Comparison of ENCODE assay signal across 11 cellular contexts in genomic region chr1:204723131-204723787, GRCh38. TPM values are rescaled to one million over a fixed set of nuclear protein-coding genes. Genes with fewer than 3 reads are reported as not detected.
DNase-seq lines count a peak whose midpoint lies in the region; ATAC-seq and TF ChIP-seq lines count a peak whose summit lies in the region.
"Had no signal": no experiment of that assay in that cellular context is flagged by ENCODE, and none has a peak within 500 bp of the region (broad histone marks: within the 10 kb centered on the region; RNA-seq: fewer than 3 reads in every experiment).

No MANE protein-coding gene starts in this region.

- TF ChIP-seq CTCF in activated CD8-positive, alpha-beta T cell treated with anti-CD3 and anti-CD28 coated beads for 36 hours (IDR thresholded peaks at IDR 0.05): no peak

- H3K36me3 Mint-ChIP-seq in activated CD8-positive, alpha-beta T cell treated with anti-CD3 and anti-CD28 coated beads for 36 hours (ENCODE audit: low read depth): no peaks in the 10 kb centered on the region
- no peaks in the 10 kb centered on the region for H3K36me3 Mint-ChIP-seq in activated CD8-positive, alpha-beta T cell treated with anti-CD3 and anti-CD28 coated beads, Interleukin-2, amount 10 ng/mL, durations not matched to agents 7 days and 5 days (ENCODE audit: low read depth)
- H3K36me3 Mint-ChIP-seq in stimulated activated memory B cell treated with anti-CD40 and anti-IgM and Interleukin-4, amounts not matched to agents 10 μg/mL and 1 μg/mL and 100 μg/mL, for 72 hours: no peaks in the 10 kb centered on the region
- H3K36me3 Mint-ChIP-seq: activated naive CD8-positive, alpha-beta T cell treated with anti-CD3 and anti-CD28 coated beads, Interleukin-2, amount 10 ng/mL, durations not matched to agents 7 days and 5 days; mesothelial cell of epicardium had no signal

- peaks cover 3% of the 10 kb centered on the region for H3K4me1 Mint-ChIP-seq in activated CD8-positive, alpha-beta T cell treated with anti-CD3 and anti-CD28 coated beads for 36 hours (ENCODE audit: low read depth)
- no peaks in the 10 kb centered on the region for H3K4me1 Mint-ChIP-seq in activated CD8-positive, alpha-beta T cell treated with anti-CD3 and anti-CD28 coated beads, Interleukin-2, amount 10 ng/mL, durations not matched to agents 7 days and 5 days (ENCODE audit: low read depth)
- H3K4me1 Mint-ChIP-seq in stimulated activated memory B cell treated with anti-CD40 and anti-IgM and Interleukin-4, amounts not matched to agents 10 μg/mL and 1 μg/mL and 100 μg/mL, for 72 hours: no peaks in the 10 kb centered on the region
- H3K4me1 Mint-ChIP-seq: mesothelial cell of epicardium had no signal

- peaks cover 6% of the 10 kb centered on the region for H3K27me3 Mint-ChIP-seq in activated CD8-positive, alpha-beta T cell treated with anti-CD3 and anti-CD28 coated beads for 36 hours
- peaks cover 4% of the 10 kb centered on the region for H3K27me3 Mint-ChIP-seq in activated CD8-positive, alpha-beta T cell treated with anti-CD3 and anti-CD28 coated beads, Interleukin-2, amount 10 ng/mL, durations not matched to agents 7 days and 5 days (ENCODE audit: low read depth)
- H3K27me3 Mint-ChIP-seq in stimulated activated memory B cell treated with anti-CD40 and anti-IgM and Interleukin-4, amounts not matched to agents 10 μg/mL and 1 μg/mL and 100 μg/mL, for 72 hours: peaks cover 14% of the 10 kb centered on the region

- ATAC-seq in activated CD8-positive, alpha-beta T cell treated with anti-CD3 and anti-CD28 coated beads for 36 hours: peak; percentile 65
- no peak for ATAC-seq in activated CD8-positive, alpha-beta T cell treated with anti-CD3 and anti-CD28 coated beads, Interleukin-2, amount 10 ng/mL, durations not matched to agents 7 days and 5 days
- no peak for ATAC-seq in stimulated activated memory B cell treated with anti-CD40 and anti-IgM and Interleukin-4, amounts not matched to agents 10 μg/mL and 1 μg/mL and 100 μg/mL, for 72 hours

- POLR2A ChIA-PET in activated CD8-positive, alpha-beta T cell treated with anti-CD3 and anti-CD28 coated beads for 36 hours (lab: Charles Lee): no interaction called here
- POLR2A ChIA-PET in activated CD8-positive, alpha-beta T cell treated with anti-CD3 and anti-CD28 coated beads, Interleukin-2, amount 10 ng/mL, durations not matched to agents 7 days and 5 days (lab: Charles Lee): no interaction called here

- intact Hi-C loops in activated CD8-positive, alpha-beta T cell treated with anti-CD3 and anti-CD28 coated beads for 36 hours (cut with micrococcal nuclease): no loop called here

- no peaks in the 10 kb centered on the region for H3K9me3 Mint-ChIP-seq in activated CD8-positive, alpha-beta T cell treated with anti-CD3 and anti-CD28 coated beads for 36 hours
- H3K9me3 Mint-ChIP-seq in activated CD8-positive, alpha-beta T cell treated with anti-CD3 and anti-CD28 coated beads, Interleukin-2, amount 10 ng/mL, durations not matched to agents 7 days and 5 days (ENCODE audit: insufficient read depth): no peaks in the 10 kb centered on the region
- H3K9me3 Mint-ChIP-seq in stimulated activated memory B cell treated with anti-CD40 and anti-IgM and Interleukin-4, amounts not matched to agents 10 μg/mL and 1 μg/mL and 100 μg/mL, for 72 hours: peaks cover 2% of the 10 kb centered on the region
- H3K9me3 Mint-ChIP-seq: activated naive CD8-positive, alpha-beta T cell treated with anti-CD3 and anti-CD28 coated beads, Interleukin-2, amount 10 ng/mL, durations not matched to agents 7 days and 5 days had no signal

- CTCF ChIA-PET in activated CD8-positive, alpha-beta T cell treated with anti-CD3 and anti-CD28 coated beads for 36 hours (lab: Charles Lee): interaction anchor here (1.2 kb wide), 2 partner anchors 40 to 84 kb away, joined by 3 to 5 read pairs; no protein-coding TSS in a partner anchor
- CTCF ChIA-PET in activated CD8-positive, alpha-beta T cell treated with anti-CD3 and anti-CD28 coated beads, Interleukin-2, amount 10 ng/mL, durations not matched to agents 7 days and 5 days (lab: Charles Lee): interaction anchor here (1.3 kb wide), 1 partner anchor 24 kb away, joined by 3 read pairs; no protein-coding TSS in a partner anchor

- no peak overlapping the region for H3K27ac Mint-ChIP-seq in activated CD8-positive, alpha-beta T cell treated with anti-CD3 and anti-CD28 coated beads for 36 hours
- H3K27ac Mint-ChIP-seq in activated CD8-positive, alpha-beta T cell treated with anti-CD3 and anti-CD28 coated beads, Interleukin-2, amount 10 ng/mL, durations not matched to agents 7 days and 5 days: no peak overlapping the region
- no peak overlapping the region for H3K27ac Mint-ChIP-seq in stimulated activated memory B cell treated with anti-CD40 and anti-IgM and Interleukin-4, amounts not matched to agents 10 μg/mL and 1 μg/mL and 100 μg/mL, for 72 hours
- H3K27ac Mint-ChIP-seq: activated naive CD8-positive, alpha-beta T cell treated with anti-CD3 and anti-CD28 coated beads, Interleukin-2, amount 10 ng/mL, durations not matched to agents 7 days and 5 days; mesothelial cell of epicardium had no signal

- DNase-seq in activated CD8-positive, alpha-beta T cell treated with anti-CD3 and anti-CD28 coated beads for 36 hours: peak; percentile 19
- DNase-seq in activated CD8-positive, alpha-beta T cell treated with anti-CD3 and anti-CD28 coated beads, Interleukin-2, amount 10 ng/mL, durations not matched to agents 7 days and 5 days: no peak
- peak; percentile 58 to 92 for DNase-seq in NCI-H2081 (lab: John Stamatoyannopoulos, UW)
- DNase-seq in cerebellar cortex (ENCODE audit: low spot score): peak; percentile 16
- DNase-seq in putamen (ENCODE audit: low spot score): peak; percentile 52
- no peak for DNase-seq in cerebellum (ENCODE audit: low spot score)
- no peak for DNase-seq in CD1c-positive myeloid dendritic cell (ENCODE audit: extremely low spot score)
- DNase-seq: activated naive CD8-positive, alpha-beta T cell treated with anti-CD3 and anti-CD28 coated beads, Interleukin-2, amount 10 ng/mL, durations not matched to agents 7 days and 5 days; H7 had no signal

- no peak overlapping the region for H3K4me3 Mint-ChIP-seq in activated CD8-positive, alpha-beta T cell treated with anti-CD3 and anti-CD28 coated beads for 36 hours
- no peak overlapping the region for H3K4me3 Mint-ChIP-seq in activated CD8-positive, alpha-beta T cell treated with anti-CD3 and anti-CD28 coated beads, Interleukin-2, amount 10 ng/mL, durations not matched to agents 7 days and 5 days
- H3K4me3 Mint-ChIP-seq in stimulated activated memory B cell treated with anti-CD40 and anti-IgM and Interleukin-4, amounts not matched to agents 10 μg/mL and 1 μg/mL and 100 μg/mL, for 72 hours: no peak overlapping the region
- H3K4me3 Mint-ChIP-seq: activated naive CD8-positive, alpha-beta T cell treated with anti-CD3 and anti-CD28 coated beads, Interleukin-2, amount 10 ng/mL, durations not matched to agents 7 days and 5 days; mesothelial cell of epicardium had no signal

RNA-seq across cellular contexts. Expression of gene LRRN2, which starts 37.7 kb away (rescaled TPM):
- not detected for total RNA-seq in activated CD8-positive, alpha-beta T cell treated with anti-CD3 and anti-CD28 coated beads for 36 hours
- total RNA-seq in activated CD8-positive, alpha-beta T cell treated with anti-CD3 and anti-CD28 coated beads, Interleukin-2, amount 10 ng/mL, durations not matched to agents 7 days and 5 days: not detected
- 10.8 TPM for total RNA-seq in cerebellum
- total RNA-seq: activated naive CD8-positive, alpha-beta T cell treated with anti-CD3 and anti-CD28 coated beads, Interleukin-2, amount 10 ng/mL, durations not matched to agents 7 days and 5 days had no signal

Comparison
In these comparisons a context has a peak if more than half of its experiments do, and no peak if none do; other contexts are left out.
1. DNase-seq: peak in activated CD8-positive, alpha-beta T cell treated with anti-CD3 and anti-CD28 coated beads for 36 hours (single experiment), NCI-H2081 (2 of 2), cerebellar cortex (single experiment) and putamen (single experiment); none in activated CD8-positive, alpha-beta T cell treated with anti-CD3 and anti-CD28 coated beads, Interleukin-2, amount 10 ng/mL, durations not matched to agents 7 days and 5 days (single experiment), cerebellum (single experiment) and CD1c-positive myeloid dendritic cell (single experiment).